In the genomic region with DNA sequence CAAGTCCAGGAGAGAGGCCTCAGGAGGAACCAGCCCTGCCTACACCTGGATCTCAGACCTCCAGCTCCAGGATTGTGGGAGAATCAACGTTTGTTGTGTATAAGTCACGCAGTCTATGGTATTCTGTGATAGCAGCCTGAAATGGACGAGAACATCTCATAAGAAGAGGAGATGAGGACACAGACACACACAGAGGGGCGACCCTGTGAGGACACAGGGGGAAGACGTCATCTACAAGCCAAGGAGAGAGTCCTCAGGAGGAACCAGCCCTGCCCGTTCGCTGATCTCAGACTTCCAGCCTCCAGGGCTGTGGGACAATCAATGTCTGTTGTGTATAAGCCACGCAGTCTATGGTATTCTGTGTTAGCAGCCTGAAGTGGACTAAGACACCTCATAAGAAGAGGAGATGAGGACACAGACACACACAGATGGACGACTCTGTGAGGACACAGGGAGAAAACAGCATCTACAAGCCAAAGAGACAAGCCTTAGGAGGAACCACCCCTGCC, we compare ENCODE assay signal across 1 cellular context.
TF ChIP-seq lines count a peak whose summit lies in the region.

No MANE protein-coding gene starts in this region.

TF ChIP-seq in WTC11, 78 proteins besides CTCF, POLR2A, EP300 and RAD21 (continued from another document):
- TF ChIP-seq, protein P1, sequence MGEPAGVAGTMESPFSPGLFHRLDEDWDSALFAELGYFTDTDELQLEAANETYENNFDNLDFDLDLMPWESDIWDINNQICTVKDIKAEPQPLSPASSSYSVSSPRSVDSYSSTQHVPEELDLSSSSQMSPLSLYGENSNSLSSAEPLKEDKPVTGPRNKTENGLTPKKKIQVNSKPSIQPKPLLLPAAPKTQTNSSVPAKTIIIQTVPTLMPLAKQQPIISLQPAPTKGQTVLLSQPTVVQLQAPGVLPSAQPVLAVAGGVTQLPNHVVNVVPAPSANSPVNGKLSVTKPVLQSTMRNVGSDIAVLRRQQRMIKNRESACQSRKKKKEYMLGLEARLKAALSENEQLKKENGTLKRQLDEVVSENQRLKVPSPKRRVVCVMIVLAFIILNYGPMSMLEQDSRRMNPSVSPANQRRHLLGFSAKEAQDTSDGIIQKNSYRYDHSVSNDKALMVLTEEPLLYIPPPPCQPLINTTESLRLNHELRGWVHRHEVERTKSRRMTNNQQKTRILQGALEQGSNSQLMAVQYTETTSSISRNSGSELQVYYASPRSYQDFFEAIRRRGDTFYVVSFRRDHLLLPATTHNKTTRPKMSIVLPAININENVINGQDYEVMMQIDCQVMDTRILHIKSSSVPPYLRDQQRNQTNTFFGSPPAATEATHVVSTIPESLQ (CRISPR knock-in tag; IDR thresholded peaks at IDR 0.05): no peak
- TF ChIP-seq ESRRA (CRISPR knock-in tag; IDR thresholded peaks at IDR 0.05; ENCODE audit: borderline replicate concordance): no peak
- TF ChIP-seq, protein P2, sequence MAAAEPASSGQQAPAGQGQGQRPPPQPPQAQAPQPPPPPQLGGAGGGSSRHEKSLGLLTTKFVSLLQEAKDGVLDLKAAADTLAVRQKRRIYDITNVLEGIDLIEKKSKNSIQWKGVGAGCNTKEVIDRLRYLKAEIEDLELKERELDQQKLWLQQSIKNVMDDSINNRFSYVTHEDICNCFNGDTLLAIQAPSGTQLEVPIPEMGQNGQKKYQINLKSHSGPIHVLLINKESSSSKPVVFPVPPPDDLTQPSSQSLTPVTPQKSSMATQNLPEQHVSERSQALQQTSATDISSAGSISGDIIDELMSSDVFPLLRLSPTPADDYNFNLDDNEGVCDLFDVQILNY (CRISPR knock-in tag; IDR thresholded peaks at IDR 0.05): no peak
